8 cellular contexts compared by ENCODE assay signal in the genomic region with DNA sequence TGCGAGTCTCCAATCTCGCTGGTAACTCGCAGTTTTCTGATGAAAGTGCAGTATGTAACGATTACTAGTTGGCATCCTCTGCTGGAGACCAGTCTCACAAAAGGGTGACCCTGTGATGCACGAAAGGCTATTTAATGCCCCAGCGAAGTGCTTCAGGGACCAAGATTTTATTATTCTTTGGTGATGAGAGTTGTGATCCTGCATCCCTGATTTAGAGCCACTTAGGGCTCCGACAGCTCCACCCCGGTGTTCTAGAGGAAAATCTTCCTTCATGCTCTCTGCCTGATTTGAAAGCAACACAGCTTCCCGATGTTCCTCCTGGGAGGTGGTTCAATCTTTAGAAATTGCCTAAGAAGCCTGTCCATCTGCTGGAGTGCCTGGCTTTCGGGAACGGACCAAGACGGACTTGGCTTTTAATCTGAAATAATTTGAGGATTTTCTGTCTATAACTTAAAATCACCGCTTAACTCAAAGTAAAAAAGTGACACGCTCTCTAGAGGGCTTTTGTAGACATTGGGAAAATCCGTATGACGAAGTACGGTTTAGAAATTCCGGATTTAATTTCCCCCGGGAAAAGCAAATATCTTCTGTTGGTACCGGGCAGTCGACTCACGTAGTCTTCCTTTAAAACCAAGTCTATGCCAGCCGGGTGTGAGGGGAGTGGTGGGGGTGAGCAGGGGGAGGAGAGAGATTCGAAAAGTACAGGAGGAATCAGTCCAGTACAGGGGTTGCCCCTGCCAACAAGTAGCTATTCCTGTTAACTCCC. TPM values are rescaled to one million over a fixed set of nuclear protein-coding genes. Genes with fewer than 3 reads are reported as not detected.
DNase-seq lines count a peak whose midpoint lies in the region; ATAC-seq, FAIRE-seq and TF ChIP-seq lines count a peak whose summit lies in the region.

No MANE protein-coding gene starts in this region.

- no peaks in the 10 kb centered on the region for H4K20me1 ChIP-seq in DND-41 (ENCODE audit: insufficient read depth, low read length)

- H3K27me3 ChIP-seq in DND-41 (ENCODE audit: insufficient read depth, low read length, poor library complexity) = no peaks in the 10 kb centered on the region
- H3K27me3 ChIP-seq in iPS DF 6.9 (ENCODE audit: control insufficient read depth, insufficient read depth, low read length) = no peaks in the 10 kb centered on the region
- H3K27me3 ChIP-seq in sigmoid colon = no peaks in the 10 kb centered on the region

- no peak for TF ChIP-seq EP300 in sigmoid colon (IDR thresholded peaks at IDR 0.05)

- peak overlapping the region; percentile 62; the same call in 1 of the 2 replicates for H3K9ac ChIP-seq in DND-41 (ENCODE audit: low read depth, low read length)

- H3K4me1 ChIP-seq in DND-41 (ENCODE audit: insufficient read depth, low read length) (peaks cover 45% of the 10 kb centered on the region), iPS DF 6.9 (ENCODE audit: control insufficient read depth, insufficient read depth, low read length) (no peaks in the 10 kb centered on the region), sigmoid colon (peaks cover 0 to 38% (median 18%) of the 10 kb centered on the region in 4 donors)

- peak overlapping the region; percentile 99 for H3K4me2 ChIP-seq in DND-41 (ENCODE audit: insufficient read depth, low read length)

- TF ChIP-seq CTCF in DND-41 (IDR thresholded peaks at IDR 0.05; ENCODE audit: borderline replicate concordance, extremely low read depth, low read length, poor library complexity, severe bottlenecking) (no peak), NB4 (IDR thresholded peaks at IDR 0.05; ENCODE audit: low read depth, low read length) (no peak), sigmoid colon (IDR thresholded peaks at IDR 0.05) (no peak), D721Med (IDR thresholded peaks at IDR 0.05; ENCODE audit: insufficient read depth, missing control alignments) (no peak)

- H3K9me3 ChIP-seq in DND-41 (ENCODE audit: insufficient read depth, low read length, severe bottlenecking) (no peaks in the 10 kb centered on the region), iPS DF 6.9 (ENCODE audit: control insufficient read depth, insufficient read depth, low read length) (no peaks in the 10 kb centered on the region), sigmoid colon (no peaks in the 10 kb centered on the region)

- TF ChIP-seq POLR2A in NB4 (IDR thresholded peaks at IDR 0.05; ENCODE audit: extremely low read depth, insufficient read length) = no peak
- no peak for TF ChIP-seq POLR2A in sigmoid colon (IDR thresholded peaks at IDR 0.05)

- H2AFZ ChIP-seq in DND-41 (ENCODE audit: low read depth, low read length) = peak overlapping the region; percentile 90

- intact Hi-C loops in sigmoid colon (cut with DNase I) = loop anchor here (5.0 kb wide), 1 partner anchor 152 kb away; no protein-coding TSS in a partner anchor

- no CpG with 5 or more reads among the region's 24 CpGs for WGBS in iPS DF 6.9 (ENCODE audit: insufficient coverage, insufficient read length)
- WGBS in sigmoid colon, 2 donors = 2 to 3% methylated on average over 24 of the region's 24 CpGs

- no peak for FAIRE-seq in D721Med (lab: Jason Lieb, UNC)

- H3K27ac ChIP-seq in DND-41 (ENCODE audit: low read length) (no peak overlapping the region), iPS DF 6.9 (ENCODE audit: low read length) (no peak overlapping the region), sigmoid colon (peak overlapping the region; percentile 63 to 85 (median 74))

- H3K79me2 ChIP-seq in DND-41 (ENCODE audit: insufficient read depth, low read length) = no peaks in the 10 kb centered on the region

- H3K36me3 ChIP-seq in DND-41 (ENCODE audit: insufficient read depth, low read length) (no peaks in the 10 kb centered on the region), iPS DF 6.9 (ENCODE audit: control insufficient read depth, insufficient read depth, low read length) (no peaks in the 10 kb centered on the region), sigmoid colon (no peaks in the 10 kb centered on the region)

- DNase-seq in DND-41 (no peak), NB4 (ENCODE audit: low read depth) (peak; percentile 2), amygdala (lab: John Stamatoyannopoulos, UW) (peak in 37 of 56 donors; percentile 1 to 72 (median 22)), iPS DF 6.9 (ENCODE audit: low read depth, low spot score) (no peak), sigmoid colon (peak; percentile 63), D721Med (ENCODE audit: insufficient read length, low spot score) (no peak)

- no peak for ATAC-seq in DND-41 (ENCODE audit: insufficient read depth, low read depth)
- ATAC-seq in GM21723 (IDR thresholded peaks at IDR 0.05; ENCODE audit: unreplicated experiment) = no peak
- no peak for ATAC-seq in GM18868 (IDR thresholded peaks at IDR 0.05; ENCODE audit: unreplicated experiment)

- peak overlapping the region in 1 of 2 experiments; percentile 60; a peak in 1 of 4 replicates for H3K4me3 ChIP-seq in DND-41 (ENCODE audit: low read depth in 1 of 2, low read length in 2 of 2)
- peak overlapping the region; percentile 56 for H3K4me3 ChIP-seq in NB4 (ENCODE audit: low read depth, low read length)
- peak overlapping the region; percentile 33; the same call in 1 of the 2 replicates for H3K4me3 ChIP-seq in iPS DF 6.9 (ENCODE audit: low read length)
- H3K4me3 ChIP-seq in sigmoid colon = peak overlapping the region; percentile 48 to 62 (median 61)

RNA-seq across cellular contexts. Expression of a gene that starts 1.0 kb away (rescaled TPM):
- total RNA-seq in sigmoid colon = 10 to 100 TPM; 16.0 to 45.1 (median 32.9) TPM
- 10 to 100 TPM in 1 of 3 donors, 1 to 10 TPM in 2; 1.8 to 11.7 (median 3.7) TPM for polyA plus RNA-seq in sigmoid colon

Comparison
In these comparisons a context has a peak if more than half of its experiments do, and no peak if none do; other contexts are left out.
1. DNase-seq: peak in NB4 (single experiment), amygdala (37 of 56) and sigmoid colon (single experiment); none in DND-41 (single experiment), iPS DF 6.9 (single experiment) and D721Med (single experiment).
2. H3K27ac ChIP-seq: peak in sigmoid colon (4 of 4); none in DND-41 (single experiment) and iPS DF 6.9 (single experiment).